ENCODE assay signal across 8 cellular contexts in genomic region chr15:55742498-55742926, GRCh38. TPM values are rescaled to one million over a fixed set of nuclear protein-coding genes. Genes with fewer than 3 reads are reported as not detected.
DNase-seq lines count a peak whose midpoint lies in the region; ATAC-seq and TF ChIP-seq lines count a peak whose summit lies in the region.

No MANE protein-coding gene starts in this region.

- TF ChIP-seq POLR2A in heart left ventricle (IDR thresholded peaks at IDR 0.05), result no peak

- H3K27ac ChIP-seq in heart left ventricle, result peak overlapping the region in 11 of 12 donors; percentile 37 to 86 (median 72)
- H3K27ac ChIP-seq in rectal smooth muscle tissue (ENCODE audit: low read depth, low read length), result peak overlapping the region; percentile 0

- H3K9ac ChIP-seq in rectal smooth muscle tissue (ENCODE audit: low read length), result no peak overlapping the region

- peaks cover 0 to 25% (median 9%) of the 10 kb centered on the region in 12 donors for H3K4me1 ChIP-seq in heart left ventricle
- H3K4me1 ChIP-seq in rectal smooth muscle tissue (ENCODE audit: control insufficient read depth, insufficient read depth, low read length), result peaks cover under 1% of the 10 kb centered on the region

- no peaks in the 10 kb centered on the region for H3K4me1 Mint-ChIP-seq in activated T-cell treated with anti-CD3 and anti-CD28 coated beads, Interleukin-2, amount 50 U/mL, for 4 hours (ENCODE audit: low read depth)

- H3K27me3 ChIP-seq in heart left ventricle, result peaks cover 0 to 52% (median 10%) of the 10 kb centered on the region in 9 donors
- H3K27me3 ChIP-seq in rectal smooth muscle tissue (ENCODE audit: control insufficient read depth, insufficient read depth, low read length), result no peaks in the 10 kb centered on the region

- ATAC-seq in activated T-cell treated with anti-CD3 and anti-CD28 coated beads, Interleukin-2, amount 50 U/mL, for 4 hours, result peak; percentile 59 to 67
- peak in 2 of 4 donors; percentile 58 to 65 for ATAC-seq in heart left ventricle
- no peak for ATAC-seq in GM21367 (IDR thresholded peaks at IDR 0.05; ENCODE audit: unreplicated experiment)
- no peak for ATAC-seq in HG03139 (IDR thresholded peaks at IDR 0.05; ENCODE audit: unreplicated experiment)
- ATAC-seq in GM21515 (IDR thresholded peaks at IDR 0.05; ENCODE audit: unreplicated experiment), result no peak

- intact Hi-C loops in heart left ventricle (cut with DNase I), result loop anchor here in 3 of 10 donors (5.0 to 10.0 kb wide), 2 partner anchors 88 to 90 kb away; no protein-coding TSS in a partner anchor

- H3K4me3 ChIP-seq in heart left ventricle, result peak overlapping the region; percentile 63 to 92 (median 78)
- peak overlapping the region; percentile 61 for H3K4me3 ChIP-seq in rectal smooth muscle tissue (ENCODE audit: low read length)

- H3K27me3 Mint-ChIP-seq in activated T-cell treated with anti-CD3 and anti-CD28 coated beads, Interleukin-2, amount 50 U/mL, for 4 hours (ENCODE audit: low read depth), result peaks cover 39% of the 10 kb centered on the region

- H3K36me3 Mint-ChIP-seq in activated T-cell treated with anti-CD3 and anti-CD28 coated beads, Interleukin-2, amount 50 U/mL, for 4 hours (ENCODE audit: insufficient read depth), result no peaks in the 10 kb centered on the region

- TF ChIP-seq CTCF in heart left ventricle (IDR thresholded peaks at IDR 0.05), result no peak

- no peaks in the 10 kb centered on the region for H3K9me3 Mint-ChIP-seq in activated T-cell treated with anti-CD3 and anti-CD28 coated beads, Interleukin-2, amount 50 U/mL, for 4 hours

- peak overlapping the region; percentile 53 for H3K4me3 Mint-ChIP-seq in activated T-cell treated with anti-CD3 and anti-CD28 coated beads, Interleukin-2, amount 50 U/mL, for 4 hours

- DNase-seq in EL, result peak; percentile 46
- DNase-seq in HuH-7 (ENCODE audit: low spot score), result peak; percentile 46
- peak; percentile 6 for DNase-seq in activated T-cell treated with anti-CD3 and anti-CD28 coated beads, Interleukin-2, amount 50 U/mL, for 4 hours
- peak; percentile 19 to 65 (median 37) for DNase-seq in heart left ventricle

- H3K36me3 ChIP-seq in heart left ventricle (no peaks in the 10 kb centered on the region), rectal smooth muscle tissue (ENCODE audit: control insufficient read depth, insufficient read depth, low read length) (no peaks in the 10 kb centered on the region)

- WGBS in heart left ventricle, 4 donors, result 0 to 1% (median 0%) methylated on average over 7 to 52 of the region's 52 CpGs

- no peaks in the 10 kb centered on the region for H3K9me3 ChIP-seq in heart left ventricle

RNA-seq across cellular contexts. Expression of gene PRTG, which starts 0.4 kb away (rescaled TPM):
- total RNA-seq in activated T-cell treated with anti-CD3 and anti-CD28 coated beads, Interleukin-2, amount 50 U/mL, for 4 hours, result not detected
- total RNA-seq in heart left ventricle, result 1 to 10 TPM in 7 of 9 donors, under 1 TPM in 2; 0.58 to 2.1 (median 1.2) TPM
- polyA plus RNA-seq in heart left ventricle, result under 1 TPM; 0.19 to 0.47 TPM

Comparison
In these comparisons a context has a peak if more than half of its experiments do, and no peak if none do; other contexts are left out.
1. ATAC-seq: peak in activated T-cell treated with anti-CD3 and anti-CD28 coated beads, Interleukin-2, amount 50 U/mL, for 4 hours (2 of 2); none in GM21367 (single experiment), HG03139 (single experiment) and GM21515 (single experiment).
2. Peak in every context shown above with its lines, with median percentiles within 50 percentile points of each other: DNase-seq.